13 cellular contexts compared by ENCODE assay signal in genomic region chr2:23436346-23437099, GRCh38. TPM values are rescaled to one million over a fixed set of nuclear protein-coding genes. Genes with fewer than 3 reads are reported as not detected.
DNase-seq lines count a peak whose midpoint lies in the region; ATAC-seq lines count a peak whose summit lies in the region.
"Had no signal": no experiment of that assay in that cellular context is flagged by ENCODE, and none has a peak within 500 bp of the region (broad histone marks: within the 10 kb centered on the region; RNA-seq: fewer than 3 reads in every experiment).

No MANE protein-coding gene starts in this region.

- peak overlapping the region; percentile 61 for H4K8ac ChIP-seq in mesenchymal stem cell (ENCODE audit: low read length)

- H3K4me3 ChIP-seq in mesenchymal stem cell (ENCODE audit: insufficient read depth in 1 of 2, low read depth in 1 of 2, low read length in 2 of 2), result peak overlapping the region in 1 of 2 experiments; percentile 45
- H3K4me3 ChIP-seq: SJCRH30 had no signal

- H3K27me3 Mint-ChIP-seq in activated naive CD4-positive, alpha-beta T cell treated with anti-CD3 and anti-CD28 coated beads, Interleukin-2, amount 10 ng/mL, durations not matched to agents 7 days and 5 days, result peaks cover 50% of the 10 kb centered on the region

- no peaks in the 10 kb centered on the region for H3K27me3 ChIP-seq in mesenchymal stem cell (ENCODE audit: control insufficient read depth in 1 of 2, insufficient read depth in 1 of 2, low read length in 2 of 2)
- H3K27me3 ChIP-seq: SJCRH30 had no signal

- H3K4me1 ChIP-seq in mesenchymal stem cell (ENCODE audit: control insufficient read depth, insufficient read depth, low read depth, low read length), result peaks cover 7% of the 10 kb centered on the region

- peak overlapping the region in 1 of 2 experiments; percentile 14 for H2BK12ac ChIP-seq in mesenchymal stem cell (ENCODE audit: low read length in 2 of 2)

- no peak overlapping the region for H2BK120ac ChIP-seq in mesenchymal stem cell (ENCODE audit: low read depth, low read length)

- peak overlapping the region in 1 of 2 experiments; percentile 37 for H3K18ac ChIP-seq in mesenchymal stem cell (ENCODE audit: low read depth in 1 of 2, low read length in 2 of 2)

- H3K4ac ChIP-seq in mesenchymal stem cell (ENCODE audit: low read depth in 1 of 2, low read length in 2 of 2), result no peak overlapping the region

- peaks cover 1% of the 10 kb centered on the region for H3K9me3 Mint-ChIP-seq in activated naive CD4-positive, alpha-beta T cell treated with anti-CD3 and anti-CD28 coated beads, Interleukin-2, amount 10 ng/mL, durations not matched to agents 7 days and 5 days
- H3K9me3 Mint-ChIP-seq: memory B cell had no signal

- H3K14ac ChIP-seq in mesenchymal stem cell (ENCODE audit: low read length in 2 of 2), result no peak overlapping the region

- DNase-seq in DMS153 (lab: John Stamatoyannopoulos, UW) (peak; percentile 30), DMS153 treated with DMSO at 0.1 percent for 48 hours (lab: John Stamatoyannopoulos, UW; ENCODE audit: unreplicated experiment) (no peak), mesenchymal stem cell (peak; percentile 77)
- DNase-seq in activated naive CD4-positive, alpha-beta T cell treated with anti-CD3 and anti-CD28 coated beads, Interleukin-2, amount 10 ng/mL, durations not matched to agents 7 days and 5 days, result peak; percentile 44
- peak; percentile 27 for DNase-seq in stimulated activated naive CD8-positive, alpha-beta T cell treated with anti-CD3 and anti-CD28 coated beads, Interleukin-15, Interleukin-2, amounts not matched to agents 100 U/mL and 50 U/mL, for 24 hours
- DNase-seq: activated effector memory CD4-positive, alpha-beta T cell treated with Interleukin-2 at 50 U/mL for 16 hours; effector CD4-positive, alpha-beta T cell had no signal

- no peak overlapping the region for H3K27ac Mint-ChIP-seq in activated naive CD4-positive, alpha-beta T cell treated with anti-CD3 and anti-CD28 coated beads, Interleukin-2, amount 10 ng/mL, durations not matched to agents 7 days and 5 days

- WGBS in mesenchymal stem cell, result 48% methylated on average over 15 of the region's 16 CpGs

- CTCF ChIA-PET in activated naive CD4-positive, alpha-beta T cell treated with anti-CD3 and anti-CD28 coated beads, Interleukin-2, amount 10 ng/mL, durations not matched to agents 7 days and 5 days (lab: Charles Lee), result no interaction called here

- H2BK5ac ChIP-seq in mesenchymal stem cell (ENCODE audit: low read depth, low read length, poor library complexity, severe bottlenecking), result no peak overlapping the region

- ATAC-seq in stimulated activated naive CD8-positive, alpha-beta T cell treated with anti-CD3 and anti-CD28 coated beads, Interleukin-15, Interleukin-2, amounts not matched to agents 100 U/mL and 50 U/mL, for 24 hours, result peak; percentile 97
- ATAC-seq in GM18502 (IDR thresholded peaks at IDR 0.05; ENCODE audit: poor library complexity, unreplicated experiment) (no peak), HG03460 (IDR thresholded peaks at IDR 0.05; ENCODE audit: unreplicated experiment) (no peak), HG02884 (IDR thresholded peaks at IDR 0.05; ENCODE audit: unreplicated experiment) (no peak)

- H3K9me3 ChIP-seq in mesenchymal stem cell (ENCODE audit: control insufficient read depth, low read length), result peaks cover 2% of the 10 kb centered on the region

- no peaks in the 10 kb centered on the region for H3K36me3 Mint-ChIP-seq in activated naive CD4-positive, alpha-beta T cell treated with anti-CD3 and anti-CD28 coated beads, Interleukin-2, amount 10 ng/mL, durations not matched to agents 7 days and 5 days
- H3K36me3 Mint-ChIP-seq: memory B cell had no signal

- H2BK15ac ChIP-seq in mesenchymal stem cell (ENCODE audit: low read depth, poor library complexity, severe bottlenecking), result peak overlapping the region; percentile 6

- H3K36me3 ChIP-seq in mesenchymal stem cell (ENCODE audit: control insufficient read depth in 1 of 2, insufficient read depth in 2 of 2, low read depth in 1 of 2, low read length in 2 of 2), result no peaks in the 10 kb centered on the region

- H3K27ac ChIP-seq in mesenchymal stem cell (ENCODE audit: low read length, poor library complexity, severe bottlenecking), result no peak overlapping the region
- H3K27ac ChIP-seq: 22Rv1, SJCRH30 had no signal

- no peak overlapping the region for H3K23ac ChIP-seq in mesenchymal stem cell (ENCODE audit: low read length in 2 of 2)

- no peak overlapping the region for H3K4me3 Mint-ChIP-seq in activated naive CD4-positive, alpha-beta T cell treated with anti-CD3 and anti-CD28 coated beads, Interleukin-2, amount 10 ng/mL, durations not matched to agents 7 days and 5 days
- H3K4me3 Mint-ChIP-seq: memory B cell had no signal

- H2AFZ ChIP-seq in mesenchymal stem cell (ENCODE audit: low read depth, low read length), result no peak overlapping the region

- H3K9ac ChIP-seq in mesenchymal stem cell (ENCODE audit: low read length), result peak overlapping the region; percentile 11

- no peak overlapping the region for H4K91ac ChIP-seq in mesenchymal stem cell (ENCODE audit: low read length)

- H3K79me1 ChIP-seq in mesenchymal stem cell (replicated peaks; ENCODE audit: low read length, poor library complexity, severe bottlenecking), result peaks cover 12% of the 10 kb centered on the region

- H3K4me2 ChIP-seq in mesenchymal stem cell (ENCODE audit: low read length, poor library complexity, severe bottlenecking), result no peak overlapping the region

- peaks cover 12% of the 10 kb centered on the region for H3K4me1 Mint-ChIP-seq in activated naive CD4-positive, alpha-beta T cell treated with anti-CD3 and anti-CD28 coated beads, Interleukin-2, amount 10 ng/mL, durations not matched to agents 7 days and 5 days

- no peak overlapping the region for H2AK5ac ChIP-seq in mesenchymal stem cell (ENCODE audit: low read length, severe bottlenecking)

RNA-seq across cellular contexts. Expression of gene KLHL29, which starts 51.5 kb away (rescaled TPM):
- polyA plus RNA-seq in mesenchymal stem cell (2013, experiment 1 of 2), result 11.5 TPM
- 11.2 TPM for polyA plus RNA-seq in mesenchymal stem cell (2013, experiment 2 of 2)
